ENCODE assay signal across 8 cellular contexts in genomic region chr10:110568055-110568735, GRCh38. TPM values are rescaled to one million over a fixed set of nuclear protein-coding genes. Genes with fewer than 3 reads are reported as not detected.
A peak's percentile ranks its signal among the peaks of the same experiment; 100 is the strongest.
DNase-seq lines count a peak whose midpoint lies in the region; ATAC-seq and TF ChIP-seq lines count a peak whose summit lies in the region.

No MANE protein-coding gene starts in this region.

- intact Hi-C loops in heart left ventricle (cut with DNase I): no loop called here
- intact Hi-C loops in posterior cingulate gyrus (cut with DNase I): loop anchor here (5.0 kb wide), 1 partner anchor 256 kb away; no protein-coding TSS in a partner anchor
- intact Hi-C loops in uterus (cut with DNase I; ENCODE audit: low total_unique reads): no loop called here

- H3K27ac ChIP-seq in heart left ventricle (peak overlapping the region; percentile 62 to 94 (median 90)), uterus (peak overlapping the region; percentile 82 to 84)

- DNase-seq in activated CD8-positive, alpha-beta memory T cell treated with anti-CD3 and anti-CD28 coated beads for 1 hour (ENCODE audit: extremely low read depth in 1 of 2, low read depth in 1 of 2): peak; percentile 7 to 34
- DNase-seq in activated CD8-positive, alpha-beta memory T cell treated with anti-CD3 and anti-CD28 coated beads for 24 hours: no peak
- DNase-seq in RPMI7951 (ENCODE audit: low read depth) (peak; percentile 25), heart left ventricle (peak in 1 of 5 donors; percentile 54), posterior cingulate gyrus (peak in 9 of 10 donors; percentile 18 to 89 (median 32)), uterus (peak in 1 of 2 donors; percentile 30)
- peak; percentile 61 for DNase-seq in activated naive CD4-positive, alpha-beta T cell treated with anti-CD3 and anti-CD28 coated beads, Interleukin-2, amount 50 U/mL, for 16 hours

- H3K9me3 ChIP-seq in heart left ventricle (no peaks in the 10 kb centered on the region), uterus (no peaks in the 10 kb centered on the region)

- TF ChIP-seq CTCF in heart left ventricle (IDR thresholded peaks at IDR 0.05) (no peak), uterus (IDR thresholded peaks at IDR 0.05) (no peak)

- H3K27me3 ChIP-seq in heart left ventricle (peaks cover 0 to 2% (median 0%) of the 10 kb centered on the region in 9 donors), uterus (peaks cover 0 to 4% of the 10 kb centered on the region in 2 donors)

- ATAC-seq in HG03025 (IDR thresholded peaks at IDR 0.05; ENCODE audit: low FRiP score, unreplicated experiment): peak; percentile 22
- ATAC-seq in heart left ventricle: peak; percentile 29 to 72 (median 45)

- H3K4me1 ChIP-seq in heart left ventricle (peaks cover 2 to 50% (median 37%) of the 10 kb centered on the region in 12 donors), uterus (peaks cover 0 to 4% of the 10 kb centered on the region in 2 donors)

- WGBS in heart left ventricle, 4 donors: 0 to 2% (median 0%) methylated on average over 15 to 40 of the region's 40 CpGs

- H3K4me3 ChIP-seq in heart left ventricle (peak overlapping the region; percentile 72 to 98 (median 92)), uterus (peak overlapping the region; percentile 75 to 82)

- TF ChIP-seq POLR2A in heart left ventricle (IDR thresholded peaks at IDR 0.05): no peak
- no peak for TF ChIP-seq POLR2A in uterus (IDR thresholded peaks at IDR 0.05)

- H3K36me3 ChIP-seq in heart left ventricle (peaks cover 0 to 11% (median 0%) of the 10 kb centered on the region in 9 donors), uterus (no peaks in the 10 kb centered on the region)

RNA-seq across cellular contexts. Expression of gene SMC3, which starts 0.7 kb away (rescaled TPM):
- 34.4 and 43.0 TPM in 2 replicates for total RNA-seq in RPMI7951 (2014; rRNA removed; shearing (Covaris generic))
- 10 to 100 TPM; 14.4 to 29.2 (median 20.1) TPM for total RNA-seq in heart left ventricle
- polyA plus RNA-seq in heart left ventricle: 10 to 100 TPM; 12.0 to 18.7 TPM
- 10 to 100 TPM; 12.4 to 45.3 (median 39.3) TPM for total RNA-seq in uterus
